ENCODE assay signal across 1 cellular context in the genomic region with DNA sequence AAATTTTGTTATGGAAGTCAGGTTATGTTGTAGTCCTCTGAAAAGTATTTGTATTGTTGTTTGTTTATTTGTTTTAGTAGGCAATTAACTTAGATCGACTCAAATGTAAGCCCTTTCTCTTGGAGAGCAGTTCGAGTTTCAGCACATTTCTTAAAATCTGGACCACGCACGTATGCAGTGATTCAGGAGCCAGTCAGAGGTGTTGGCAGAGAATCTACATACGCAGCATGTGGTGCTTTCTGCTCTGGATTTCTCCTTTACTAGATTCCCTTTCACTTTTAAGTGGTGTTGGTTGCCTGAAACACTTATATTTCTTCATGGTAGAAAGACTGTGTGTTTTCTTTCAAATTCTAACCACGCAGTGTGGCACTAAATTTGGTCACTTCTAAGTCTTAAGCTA.
TF ChIP-seq lines count a peak whose summit lies in the region.

No MANE protein-coding gene starts in this region.

TF ChIP-seq in IMR-90, 13 proteins besides CTCF, POLR2A, EP300 and RAD21:
- no peak for TF ChIP-seq CHD1 (IDR thresholded peaks at IDR 0.05; ENCODE audit: low read depth, low read length)
- TF ChIP-seq, protein P1, sequence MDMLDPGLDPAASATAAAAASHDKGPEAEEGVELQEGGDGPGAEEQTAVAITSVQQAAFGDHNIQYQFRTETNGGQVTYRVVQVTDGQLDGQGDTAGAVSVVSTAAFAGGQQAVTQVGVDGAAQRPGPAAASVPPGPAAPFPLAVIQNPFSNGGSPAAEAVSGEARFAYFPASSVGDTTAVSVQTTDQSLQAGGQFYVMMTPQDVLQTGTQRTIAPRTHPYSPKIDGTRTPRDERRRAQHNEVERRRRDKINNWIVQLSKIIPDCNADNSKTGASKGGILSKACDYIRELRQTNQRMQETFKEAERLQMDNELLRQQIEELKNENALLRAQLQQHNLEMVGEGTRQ (IDR thresholded peaks at IDR 0.05; ENCODE audit: low read depth, low read length), result no peak
- no peak for TF ChIP-seq RCOR1 (IDR thresholded peaks at IDR 0.05; ENCODE audit: insufficient replicate concordance, low read length)
- no peak for TF ChIP-seq MAFK (IDR thresholded peaks at IDR 0.05; ENCODE audit: low read depth, low read length)
- TF ChIP-seq SMC3 (IDR thresholded peaks at IDR 0.05; ENCODE audit: low read depth, low read length), result no peak
